ENCODE assay signal across 19 cellular contexts in genomic region chr3:89572261-89572660, GRCh38.
DNase-seq lines count a peak whose midpoint lies in the region; ATAC-seq and TF ChIP-seq lines count a peak whose summit lies in the region.
"Had no signal": no experiment of that assay in that cellular context is flagged by ENCODE, and none has a peak within 500 bp of the region (broad histone marks: within the 10 kb centered on the region; RNA-seq: fewer than 3 reads in every experiment).

No MANE protein-coding gene starts in this region.

- H3K27me3 Mint-ChIP-seq in MCF 10A (ENCODE audit: insufficient read depth, unreplicated experiment): no peaks in the 10 kb centered on the region

- ATAC-seq in HG03039 (IDR thresholded peaks at IDR 0.05; ENCODE audit: unreplicated experiment): no peak
- ATAC-seq in HG03565 (IDR thresholded peaks at IDR 0.05; ENCODE audit: unreplicated experiment): no peak
- ATAC-seq: CD8-positive, alpha-beta T cell; HepG2 had no signal

- H3K4me1 Mint-ChIP-seq in MCF 10A (ENCODE audit: insufficient read depth, unreplicated experiment): no peaks in the 10 kb centered on the region
- H3K4me1 Mint-ChIP-seq: CD14-positive monocyte, H9 had no signal

- DNase-seq in MCF 10A (ENCODE audit: unreplicated experiment): peak; percentile 58
- no peak for DNase-seq in breast epithelium (ENCODE audit: low spot score in 2 of 2)
- DNase-seq in cardiac fibroblast (ENCODE audit: low read depth in 2 of 2): peak; percentile 24 to 63
- peak; percentile 42 to 67 for DNase-seq in fibroblast of lung (ENCODE audit: low read depth in 2 of 2)
- DNase-seq in superior temporal gyrus (ENCODE audit: extremely low spot score): peak; percentile 11
- no peak for DNase-seq in HAP-1 (ENCODE audit: low spot score in 2 of 2)
- DNase-seq: CD8-positive, alpha-beta T cell; COR-L47; DMS153; DMS79 treated with DMSO at 0.1 percent for 48 hours; GDM1; GOT3; H9; HFFc6 had no signal

- POLR2A ChIA-PET in MCF 10A (lab: Yijun Ruan, JAX): interaction anchor here (0.7 to 1.2 kb wide), 4 partner anchors 8 to 40 kb away, joined by 3 read pairs; no protein-coding TSS in a partner anchor

- BruUV-seq in MCF 10A (replicated peaks; lab: Mats Ljungman, UMichigan): no TSS peak

- H3K27me3 ChIP-seq in breast epithelium (no peaks in the 10 kb centered on the region), fibroblast of lung (ENCODE audit: control insufficient read depth, insufficient read depth, low read length) (no peaks in the 10 kb centered on the region), HAP-1 (ENCODE audit: low read depth) (no peaks in the 10 kb centered on the region)

- no peak overlapping the region for H3K4me2 ChIP-seq in fibroblast of lung (ENCODE audit: extremely low read depth, insufficient read depth, low read length)

- in situ Hi-C loops in HAP-1 (cut with MboI; ENCODE audit: low sequenced_read_pairs): no loop called here

- TF ChIP-seq CTCF in MCF 10A (IDR thresholded peaks at IDR 0.05; ENCODE audit: unreplicated experiment) (no peak), breast epithelium (IDR thresholded peaks at IDR 0.05) (no peak), cardiac fibroblast (IDR thresholded peaks at IDR 0.05; ENCODE audit: low read depth, low read length) (no peak), fibroblast of lung (conservative IDR thresholded peaks at IDR 0.05 in 1 of 2, IDR thresholded peaks at IDR 0.05 in 1 of 2; ENCODE audit: low read depth in 1 of 2, low read length in 2 of 2) (no peak)

- H3K79me2 ChIP-seq in fibroblast of lung (ENCODE audit: control insufficient read depth, insufficient read depth, low read length): no peaks in the 10 kb centered on the region

- H3K36me3 ChIP-seq in breast epithelium (no peaks in the 10 kb centered on the region), fibroblast of lung (ENCODE audit: control insufficient read depth, insufficient read depth, low read length) (no peaks in the 10 kb centered on the region), HAP-1 (replicated peaks) (no peaks in the 10 kb centered on the region)

- no peak overlapping the region for H3K27ac Mint-ChIP-seq in MCF 10A (ENCODE audit: low read depth, unreplicated experiment)
- H3K27ac Mint-ChIP-seq: CD14-positive monocyte; CD8-positive, alpha-beta T cell; H9; HFFc6 had no signal

- CTCF ChIA-PET in MCF 10A (lab: Yijun Ruan, JAX): no interaction called here

- H4K20me1 ChIP-seq in fibroblast of lung (ENCODE audit: control insufficient read depth, extremely low read depth, insufficient read depth, low read length): no peaks in the 10 kb centered on the region

- no peaks in the 10 kb centered on the region for H3K4me1 ChIP-seq in breast epithelium
- H3K4me1 ChIP-seq in fibroblast of lung (ENCODE audit: control insufficient read depth, extremely low read depth, insufficient read depth, low read length): peaks cover 2% of the 10 kb centered on the region
- peaks cover 7% of the 10 kb centered on the region for H3K4me1 ChIP-seq in HAP-1

- H3K27ac ChIP-seq in breast epithelium (no peak overlapping the region), fibroblast of lung (ENCODE audit: insufficient read depth, low read length) (no peak overlapping the region)
- H3K27ac ChIP-seq: 22Rv1 had no signal

- no peak for TF ChIP-seq POLR2A in breast epithelium (IDR thresholded peaks at IDR 0.05)

- intact Hi-C loops in MCF 10A (cut with micrococcal nuclease) (no loop called here), breast epithelium (cut with DNase I; ENCODE audit: low total_unique reads) (no loop called here)

- H3K9me3 Mint-ChIP-seq in MCF 10A (ENCODE audit: unreplicated experiment): peaks cover 7% of the 10 kb centered on the region

- H3K4me3 ChIP-seq in breast epithelium (no peak overlapping the region), cardiac fibroblast (replicated peaks in 1 of 2; ENCODE audit: low read depth in 2 of 2, low read length in 2 of 2) (no peak overlapping the region), fibroblast of lung (replicated peaks in 1 of 4; ENCODE audit: control extremely low read depth in 1 of 4, insufficient read depth in 1 of 4, low read depth in 3 of 4, low read length in 4 of 4) (no peak overlapping the region), HAP-1 (no peak overlapping the region)

- no peak overlapping the region for H3K9ac ChIP-seq in fibroblast of lung (ENCODE audit: insufficient read depth, low read length)

- H2AFZ ChIP-seq in fibroblast of lung (ENCODE audit: low read length): no peak overlapping the region

- H3K9me3 ChIP-seq in breast epithelium: no peaks in the 10 kb centered on the region
- H3K9me3 ChIP-seq in fibroblast of lung (ENCODE audit: control insufficient read depth, insufficient read depth, low read depth, low read length): no peaks in the 10 kb centered on the region
- H3K9me3 ChIP-seq in HAP-1: no peaks in the 10 kb centered on the region

- no peak overlapping the region for H3K4me3 Mint-ChIP-seq in MCF 10A (ENCODE audit: unreplicated experiment)
- H3K4me3 Mint-ChIP-seq: CD14-positive monocyte; CD8-positive, alpha-beta T cell; H9; HFFc6 had no signal

- H3K36me3 Mint-ChIP-seq in MCF 10A (ENCODE audit: insufficient read depth, unreplicated experiment): no peaks in the 10 kb centered on the region
- H3K36me3 Mint-ChIP-seq: CD14-positive monocyte; CD8-positive, alpha-beta T cell had no signal

Comparison
In these comparisons a context has a peak if more than half of its experiments do, and no peak if none do; other contexts are left out.
1. DNase-seq: peak in MCF 10A (single experiment), cardiac fibroblast (2 of 2), fibroblast of lung (2 of 2) and superior temporal gyrus (single experiment); none in breast epithelium (0 of 2) and HAP-1 (0 of 2).